In genomic region chr3:49673131-49673714, GRCh38 we compare ENCODE assay signal across 1 cellular context.
A peak's percentile ranks its signal among the peaks of the same experiment; 100 is the strongest.
TF ChIP-seq lines count a peak whose summit lies in the region.

No MANE protein-coding gene starts in this region.

TF ChIP-seq in HepG2, 621 proteins besides CTCF, POLR2A, EP300 and RAD21 (continued from another document):
- peak; percentile 41; the same call in 1 of the 2 replicates for TF ChIP-seq TMF1 (CRISPR knock-in tag; IDR thresholded peaks at IDR 0.05; ENCODE audit: low read depth)
- TF ChIP-seq ZNF546 (CRISPR knock-in tag; conservative IDR thresholded peaks at IDR 0.05) = 0 out of 2 replicates have a peak, but pooled peaks have one; percentile 27
- TF ChIP-seq BORCS8-MEF2B (CRISPR knock-in tag; IDR thresholded peaks at IDR 0.05) = peak; percentile 61; the same call in 1 of the 2 replicates
- TF ChIP-seq MAF1 (CRISPR knock-in tag; IDR thresholded peaks at IDR 0.05; ENCODE audit: borderline replicate concordance) = no peak
- TF ChIP-seq ZNF232 (CRISPR knock-in tag; IDR thresholded peaks at IDR 0.05; ENCODE audit: borderline replicate concordance) = peak; percentile 5; the same call in 1 of the 2 replicates
- TF ChIP-seq AGO2 (optimal IDR thresholded peaks at IDR 0.05; ENCODE audit: low read depth, low read length) = peak; percentile 82
- no peak for TF ChIP-seq BATF2 (CRISPR knock-in tag; IDR thresholded peaks at IDR 0.05)
- TF ChIP-seq TBX2 (CRISPR knock-in tag; IDR thresholded peaks at IDR 0.05; ENCODE audit: borderline replicate concordance) = peak; percentile 29; the same call in 1 of the 2 replicates
- 0 out of 2 replicates have a peak, but pooled peaks have one; percentile 10 for TF ChIP-seq RERE (CRISPR knock-in tag; IDR thresholded peaks at IDR 0.05; ENCODE audit: low read depth)
- peak; percentile 27; the same call in 1 of the 2 replicates for TF ChIP-seq ZMYM2 (CRISPR knock-in tag; IDR thresholded peaks at IDR 0.05)
- TF ChIP-seq TAF1 (CRISPR knock-in tag; IDR thresholded peaks at IDR 0.05) = peak; percentile 59; the same call in 1 of the 2 replicates
- TF ChIP-seq KLF12 (CRISPR knock-in tag; IDR thresholded peaks at IDR 0.05; ENCODE audit: borderline replicate concordance) = 0 out of 2 replicates have a peak, but pooled peaks have one; percentile 8
- 0 out of 2 replicates have a peak, but pooled peaks have one; percentile 66 for TF ChIP-seq ZBTB42 (CRISPR knock-in tag; IDR thresholded peaks at IDR 0.05)
- TF ChIP-seq PCBP1 (IDR thresholded peaks at IDR 0.05; ENCODE audit: borderline replicate concordance, low read depth, low read length) = 0 out of 2 replicates have a peak, but pooled peaks have one; percentile 17
- TF ChIP-seq ZNF891 (CRISPR knock-in tag; IDR thresholded peaks at IDR 0.05) = peak; percentile 96
- peak; percentile 51; the same call in 1 of the 2 replicates for TF ChIP-seq YEATS4 (CRISPR knock-in tag; IDR thresholded peaks at IDR 0.05; ENCODE audit: borderline replicate concordance)
- 0 out of 2 replicates have a peak, but pooled peaks have one; percentile 18 for TF ChIP-seq THAP9 (CRISPR knock-in tag; IDR thresholded peaks at IDR 0.05; ENCODE audit: borderline replicate concordance)
- TF ChIP-seq ETV5 (CRISPR knock-in tag; IDR thresholded peaks at IDR 0.05; ENCODE audit: borderline replicate concordance) = peak; percentile 35; the same call in 1 of the 2 replicates
- peak; percentile 61; the same call in 1 of the 2 replicates for TF ChIP-seq ZNF225 (CRISPR knock-in tag; IDR thresholded peaks at IDR 0.05)
- no peak for TF ChIP-seq ZNF737 (CRISPR knock-in tag; IDR thresholded peaks at IDR 0.05; ENCODE audit: borderline replicate concordance)
- TF ChIP-seq ISL2 (CRISPR knock-in tag; IDR thresholded peaks at IDR 0.05) = no peak
- TF ChIP-seq SMC3 (IDR thresholded peaks at IDR 0.05; ENCODE audit: low read length) = no peak
- TF ChIP-seq REPIN1 (CRISPR knock-in tag; IDR thresholded peaks at IDR 0.05; ENCODE audit: borderline replicate concordance, low read depth) = 0 out of 2 replicates have a peak, but pooled peaks have one; percentile 37
- peak; percentile 51; the same call in 1 of the 2 replicates for TF ChIP-seq ZC3H13 (CRISPR knock-in tag; IDR thresholded peaks at IDR 0.05)
- TF ChIP-seq NCOA1 (CRISPR knock-in tag; IDR thresholded peaks at IDR 0.05) = 0 out of 2 replicates have a peak, but pooled peaks have one; percentile 32
